ENCODE assay signal across 8 cellular contexts in genomic region chr5:72848474-72849428, GRCh38. TPM values are rescaled to one million over a fixed set of nuclear protein-coding genes. Genes with fewer than 3 reads are reported as not detected.
DNase-seq lines count a peak whose midpoint lies in the region; ATAC-seq and TF ChIP-seq lines count a peak whose summit lies in the region.

No MANE protein-coding gene starts in this region.

- TF ChIP-seq POLR2A in IMR-90 (IDR thresholded peaks at IDR 0.05; ENCODE audit: low read depth, low read length), result no peak

- dilution Hi-C loops in IMR-90 (cut with HindIII; ENCODE audit: low sequenced_read_pairs, unreplicated experiment), result no loop called here

- 0 out of 2 replicates have a peak overlapping the region, but pooled peaks have one; percentile 13 for H4K5ac ChIP-seq in IMR-90 (ENCODE audit: low read depth, low read length)

- peaks cover 13% of the 10 kb centered on the region for H3K9me1 ChIP-seq in IMR-90 (ENCODE audit: insufficient read depth, low read length)

- H2BK5ac ChIP-seq in IMR-90 (ENCODE audit: low read depth, low read length, poor library complexity, severe bottlenecking), result peak overlapping the region; percentile 88

- H3K27me3 ChIP-seq in IMR-90 (ENCODE audit: control insufficient read depth, insufficient read depth, low read length) (no peaks in the 10 kb centered on the region), left lung (no peaks in the 10 kb centered on the region)

- H3K9me3 ChIP-seq in IMR-90 (ENCODE audit: control insufficient read depth, insufficient read depth, low read length) (no peaks in the 10 kb centered on the region), left lung (no peaks in the 10 kb centered on the region)

- intact Hi-C loops in IMR-90 (cut with micrococcal nuclease) (loop anchor here (1.0 to 10.0 kb wide), 4 partner anchors 31 to 484 kb away; no protein-coding TSS in a partner anchor), left lung (cut with DNase I) (no loop called here)

- BruUV-seq in IMR-90 (replicated peaks; lab: Mats Ljungman, UMichigan), result no TSS peak

- peak overlapping the region; percentile 87 for H4K91ac ChIP-seq in IMR-90 (ENCODE audit: insufficient read depth, low read depth, low read length)

- peak overlapping the region; percentile 89 for H3K4ac ChIP-seq in IMR-90 (ENCODE audit: low read depth, low read length)

- H3K4me3 ChIP-seq in IMR-90 (ENCODE audit: insufficient read depth, low read depth, low read length), result peak overlapping the region; percentile 76
- H3K4me3 ChIP-seq in left lung, result peak overlapping the region; percentile 80 to 83

- in situ Hi-C loops in IMR-90 (cut with MboI; ENCODE audit: low sequenced_read_pairs), result no loop called here

- H2BK20ac ChIP-seq in IMR-90 (ENCODE audit: low read depth, low read length), result no peak overlapping the region; the same call in 1 of the 2 replicates

- CTCF ChIA-PET in IMR-90 (lab: Yijun Ruan, JAX), result interaction anchor here (1.1 kb wide), 1 partner anchor 238 kb away, joined by 3 read pairs; no protein-coding TSS in a partner anchor

- peak overlapping the region; percentile 48 for H3K18ac ChIP-seq in IMR-90 (ENCODE audit: low read depth, low read length)

- H4K8ac ChIP-seq in IMR-90 (ENCODE audit: low read depth in 2 of 2, low read length in 2 of 2), result peak overlapping the region; percentile 48 to 52; a peak in 1 of 4 replicates

- H3K4me2 ChIP-seq in IMR-90 (ENCODE audit: low read depth, low read length), result peak overlapping the region; percentile 100

- H3K23ac ChIP-seq in IMR-90 (ENCODE audit: low read depth, low read length), result peak overlapping the region; percentile 96

- peak overlapping the region; percentile 76 for H2AFZ ChIP-seq in IMR-90 (replicated peaks; ENCODE audit: low read length, poor library complexity)

- peak; percentile 35 for DNase-seq in GDM1 (lab: John Stamatoyannopoulos, UW)
- peak; percentile 29 for DNase-seq in IMR-90
- peak; percentile 17 for DNase-seq in activated CD4-positive, CD25-positive, alpha-beta regulatory T cell treated with anti-CD3 and anti-CD28 coated beads, Interleukin-2, amount 50 U/mL, for 16 hours (ENCODE audit: low read depth, low spot score)
- DNase-seq in cerebellum (ENCODE audit: low spot score), result peak; percentile 52
- DNase-seq in left lung, result peak; percentile 69 to 90
- peak; percentile 29 for DNase-seq in stimulated activated CD4-positive, alpha-beta T cell treated with anti-CD3 and anti-CD28 coated beads, Interleukin-2, amount 100 ng/mL, for 4 hours (ENCODE audit: low read depth)
- no peak for DNase-seq in NCI-H187 treated with DMSO at 0.1 percent for 48 hours (lab: John Stamatoyannopoulos, UW)

- H3K9ac ChIP-seq in IMR-90 (ENCODE audit: low read depth, low read length), result peak overlapping the region; percentile 93

- H3K14ac ChIP-seq in IMR-90 (replicated peaks; ENCODE audit: low read depth, low read length), result peak overlapping the region; percentile 95

- WGBS in IMR-90 (ENCODE audit: extremely low coverage in 2 of 2, insufficient read length in 1 of 2), 2 experiments, result 0% methylated on average over 8 of the region's 81 CpGs; no CpG with 5 or more reads in 1 of the 2 experiments

- peak overlapping the region; percentile 45; the same call in 1 of the 3 replicates for H2BK15ac ChIP-seq in IMR-90 (ENCODE audit: low read depth, low read length)

- H3K36me3 ChIP-seq in IMR-90 (ENCODE audit: control insufficient read depth, insufficient read depth, low read length), result peaks cover 7% of the 10 kb centered on the region
- H3K36me3 ChIP-seq in left lung, result peaks cover 0 to 22% of the 10 kb centered on the region in 2 donors

- peaks cover 0 to 56% of the 10 kb centered on the region in 2 experiments; a peak in 3 of 4 replicates for H3K79me1 ChIP-seq in IMR-90 (ENCODE audit: low read depth in 1 of 2, low read length in 2 of 2)

- peak overlapping the region; percentile 97 for H2AK9ac ChIP-seq in IMR-90 (replicated peaks; ENCODE audit: low read depth, low read length, poor library complexity)

- peak overlapping the region; percentile 20 for H2AK5ac ChIP-seq in IMR-90 (ENCODE audit: low read depth, low read length)

- ATAC-seq in GM21515 (IDR thresholded peaks at IDR 0.05; ENCODE audit: unreplicated experiment), result peak; percentile 57
- ATAC-seq in IMR-90 (ENCODE audit: low read depth), result peak; percentile 68
- peak; percentile 65 for ATAC-seq in left lung

- TF ChIP-seq CTCF in IMR-90 (conservative IDR thresholded peaks at IDR 0.05; ENCODE audit: low read depth, low read length) (no peak), left lung (IDR thresholded peaks at IDR 0.05) (no peak)

- H3K27ac ChIP-seq in IMR-90 (ENCODE audit: insufficient read depth, low read length), result peak overlapping the region; percentile 98
- H3K27ac ChIP-seq in left lung, result peak overlapping the region; percentile 89 to 95

- no peak for TF ChIP-seq RAD21 in IMR-90 (IDR thresholded peaks at IDR 0.05; ENCODE audit: low read length)

- H3K4me1 ChIP-seq in IMR-90 (ENCODE audit: control insufficient read depth, insufficient read depth, low read length), result peaks cover 7% of the 10 kb centered on the region
- peaks cover 22 to 83% of the 10 kb centered on the region in 2 donors for H3K4me1 ChIP-seq in left lung

- POLR2A ChIA-PET in IMR-90 (lab: Charles Lee; ENCODE audit: unreplicated experiment), result interaction anchor here (0.6 to 1.1 kb wide), 3 partner anchors 9 to 238 kb away, joined by 3 to 5 read pairs (median 4); no protein-coding TSS in a partner anchor

- peak overlapping the region; percentile 90 for H3K56ac ChIP-seq in IMR-90 (ENCODE audit: extremely low read depth, insufficient read depth, low read length)

- peaks cover 72% of the 10 kb centered on the region for H4K20me1 ChIP-seq in IMR-90 (ENCODE audit: insufficient read depth, low read length)

- peak overlapping the region; percentile 65; the same call in 1 of the 2 replicates for H2BK120ac ChIP-seq in IMR-90 (ENCODE audit: low read depth, low read length)

TF ChIP-seq in IMR-90, 13 proteins besides CTCF, POLR2A, EP300 and RAD21:
- no peak for TF ChIP-seq FOS (IDR thresholded peaks at IDR 0.05; ENCODE audit: low read depth, low read length)
- TF ChIP-seq MAZ (IDR thresholded peaks at IDR 0.05; ENCODE audit: borderline replicate concordance, low read depth, low read length), result 0 out of 2 replicates have a peak, but pooled peaks have one; percentile 35

RNA-seq across cellular contexts. Expression of gene TNPO1, which starts 32.3 kb away (rescaled TPM):
- 400 and 527 TPM in 2 replicates for total RNA-seq in IMR-90 (2012; rRNA removed)
- polyA plus RNA-seq in IMR-90 (2012; rRNA removed), result 42.5 and 45.5 TPM in 2 replicates
- 9.4 and 12.8 TPM in 2 replicates for polyA plus RNA-seq in IMR-90 (2012; cell fraction: cytosol; rRNA removed)
- polyA plus RNA-seq in IMR-90 (2012; cell fraction: nucleus; rRNA removed; ENCODE audit: low replicate concordance), result 4.1 and 28.1 TPM in 2 replicates
- 166 TPM for total RNA-seq in cerebellum
- 100 to 1,000 TPM in 1 of 2 donors, 10 to 100 TPM in 1; 98.5 to 112 TPM for total RNA-seq in left lung
